26 cellular contexts compared by ENCODE assay signal in genomic region chr2:69125816-69126215, GRCh38.
A peak's percentile ranks its signal among the peaks of the same experiment; 100 is the strongest.
DNase-seq lines count a peak whose midpoint lies in the region; ATAC-seq, FAIRE-seq and TF ChIP-seq lines count a peak whose summit lies in the region.
"Had no signal": no experiment of that assay in that cellular context is flagged by ENCODE, and none has a peak within 500 bp of the region (broad histone marks: within the 10 kb centered on the region; RNA-seq: fewer than 3 reads in every experiment).

No MANE protein-coding gene starts in this region.

- H3K27ac ChIP-seq in HepG2 (ENCODE audit: extremely low read length, insufficient read depth, low read length): no peak overlapping the region
- H3K27ac ChIP-seq in right lobe of liver: no peak overlapping the region
- H3K27ac ChIP-seq: 22Rv1, BLaER1 had no signal

- CTCF ChIA-PET in HepG2 (lab: Yijun Ruan, JAX; ENCODE audit: low intra/inter-chr PET ratio, low total read pairs): no interaction called here

- no peaks in the 10 kb centered on the region for H3K9me3 ChIP-seq in HepG2 (ENCODE audit: low read length)
- H3K9me3 ChIP-seq in right lobe of liver: no peaks in the 10 kb centered on the region
- H3K9me3 ChIP-seq: BE2C, BLaER1 had no signal

- intact Hi-C loops in HepG2 (cut with micrococcal nuclease; ENCODE audit: unreplicated experiment) (no loop called here), right lobe of liver (cut with DNase I) (no loop called here)

- no peaks in the 10 kb centered on the region for H3K27me3 Mint-ChIP-seq in nephron progenitor cell (ENCODE audit: low read depth, poor library complexity)

- no peaks in the 10 kb centered on the region for H4K20me1 ChIP-seq in HepG2 (ENCODE audit: insufficient read depth, low read length)
- H4K20me1 ChIP-seq: BLaER1 had no signal

- no peak for DNase-seq in HepG2 (ENCODE audit: low spot score)
- DNase-seq in right lobe of liver: no peak
- peak; percentile 53 for DNase-seq in dermis blood vessel endothelial cell
- peak; percentile 11 for DNase-seq in pulmonary artery endothelial cell (ENCODE audit: low read depth, low spot score)
- DNase-seq in nephron progenitor cell: no peak
- DNase-seq: ACHN; BE2C; C1 segment of cervical spinal cord; CD4-positive, alpha-beta memory T cell; CD4-positive, CD25-positive, alpha-beta regulatory T cell; CD8-positive, alpha-beta memory T cell; COR-L47; DMS 273 treated with DMSO at 0.1 percent for 48 hours; DMS153; DMS53; DMS79; DND-41; EL; GDM1 had no signal

- H3K9ac ChIP-seq in HepG2 (ENCODE audit: insufficient read depth, low read depth, low read length): no peak overlapping the region
- H3K9ac ChIP-seq: BLaER1 had no signal

- H3K4me1 ChIP-seq in HepG2 (ENCODE audit: insufficient read depth, low read length) (no peaks in the 10 kb centered on the region), right lobe of liver (no peaks in the 10 kb centered on the region)
- H3K4me1 ChIP-seq: BE2C, BLaER1 had no signal

- H3K79me2 ChIP-seq in HepG2 (ENCODE audit: insufficient read depth, low read length): no peaks in the 10 kb centered on the region

- no peak overlapping the region for H3K4me3 Mint-ChIP-seq in nephron progenitor cell
- H3K4me3 Mint-ChIP-seq: CD14-positive monocyte; CD4-positive, alpha-beta memory T cell; CD4-positive, CD25-positive, alpha-beta regulatory T cell; CD8-positive, alpha-beta memory T cell had no signal

- no peaks in the 10 kb centered on the region for H3K4me1 Mint-ChIP-seq in nephron progenitor cell
- H3K4me1 Mint-ChIP-seq: CD14-positive monocyte; CD4-positive, alpha-beta memory T cell; CD4-positive, CD25-positive, alpha-beta regulatory T cell; CD8-positive, alpha-beta memory T cell had no signal

- TF ChIP-seq POLR2A in HepG2 (IDR thresholded peaks at IDR 0.05; ENCODE audit: insufficient read depth in 1 of 2, low read depth in 2 of 2, low read length in 2 of 2) (no peak), right lobe of liver (IDR thresholded peaks at IDR 0.05) (no peak)

- no peak overlapping the region for H3K4me2 ChIP-seq in HepG2 (ENCODE audit: low read depth, low read length)
- H3K4me2 ChIP-seq: BLaER1 had no signal

- ATAC-seq in HepG2 (no peak), right lobe of liver (no peak), HG03439 (IDR thresholded peaks at IDR 0.05; ENCODE audit: unreplicated experiment) (no peak)
- ATAC-seq: GM12878 had no signal

- TF ChIP-seq CTCF in HepG2 (CRISPR knock-in tag; IDR thresholded peaks at IDR 0.05) (no peak), right lobe of liver (IDR thresholded peaks at IDR 0.05) (no peak), nephron progenitor cell (IDR thresholded peaks at IDR 0.05) (no peak)

- no peaks in the 10 kb centered on the region for H3K27me3 ChIP-seq in HepG2 (ENCODE audit: control insufficient read depth in 1 of 2, insufficient read depth in 2 of 2, low read length in 2 of 2)
- no peaks in the 10 kb centered on the region for H3K27me3 ChIP-seq in right lobe of liver
- H3K27me3 ChIP-seq: BE2C, BLaER1 had no signal

- POLR2A ChIA-PET in HepG2 (lab: Yijun Ruan, JAX): no interaction called here

- BruUV-seq in HepG2 (replicated peaks; lab: Mats Ljungman, UMichigan): no TSS peak

- no peak overlapping the region for H3K27ac Mint-ChIP-seq in nephron progenitor cell
- H3K27ac Mint-ChIP-seq: CD14-positive monocyte; CD4-positive, alpha-beta memory T cell; CD4-positive, CD25-positive, alpha-beta regulatory T cell; CD8-positive, alpha-beta memory T cell had no signal

- no peak overlapping the region for H2AFZ ChIP-seq in HepG2 (ENCODE audit: low read length)

- TF ChIP-seq EP300 in HepG2 (IDR thresholded peaks at IDR 0.05; ENCODE audit: low read depth in 2 of 2, low read length in 2 of 2) (no peak), HepG2 (CRISPR knock-in tag; IDR thresholded peaks at IDR 0.05; ENCODE audit: borderline replicate concordance) (no peak)

- in situ Hi-C loops in HepG2 (cut with HindIII; ENCODE audit: extremely low pct_ligation_motif_present, low pct_unique_long_range_greater_than_20kb): no loop called here

- peaks cover 71% of the 10 kb centered on the region for H3K36me3 Mint-ChIP-seq in nephron progenitor cell (ENCODE audit: low read depth)
- H3K36me3 Mint-ChIP-seq: CD14-positive monocyte; CD4-positive, alpha-beta memory T cell; CD4-positive, CD25-positive, alpha-beta regulatory T cell; CD8-positive, alpha-beta memory T cell had no signal

- no peak overlapping the region for H3K4me3 ChIP-seq in HepG2 (replicated peaks in 1 of 3; ENCODE audit: insufficient read depth in 1 of 3, low read depth in 2 of 3, low read length in 3 of 3)
- no peak overlapping the region for H3K4me3 ChIP-seq in right lobe of liver
- H3K4me3 ChIP-seq: BLaER1, GM12878 had no signal

- no peaks in the 10 kb centered on the region for H3K9me3 Mint-ChIP-seq in nephron progenitor cell
- H3K9me3 Mint-ChIP-seq: CD4-positive, CD25-positive, alpha-beta regulatory T cell; CD8-positive, alpha-beta memory T cell had no signal

- no peaks in the 10 kb centered on the region for H3K36me3 ChIP-seq in HepG2 (replicated peaks in 1 of 2; ENCODE audit: control insufficient read depth in 1 of 2, insufficient read depth in 2 of 2, low read length in 2 of 2)
- no peaks in the 10 kb centered on the region for H3K36me3 ChIP-seq in right lobe of liver
- H3K36me3 ChIP-seq: BE2C, BLaER1 had no signal

- 78% methylated on average over 3 of the region's 3 CpGs for WGBS in HepG2 (ENCODE audit: low lambda C conversion rate)
- WGBS in right lobe of liver (ENCODE audit: insufficient coverage, low coverage, low lambda C conversion rate, missing lambda C conversion rate): 74% methylated on average over 3 of the region's 3 CpGs

- no peak for FAIRE-seq in HepG2 (lab: Jason Lieb, UNC)
- FAIRE-seq: GM12878, GM12892, GM18507 had no signal

- TF ChIP-seq RAD21 in HepG2 (CRISPR knock-in tag; IDR thresholded peaks at IDR 0.05): no peak

TF ChIP-seq in HepG2, 621 proteins besides CTCF, POLR2A, EP300 and RAD21:
- TF ChIP-seq MAFK (conservative IDR thresholded peaks at IDR 0.05 in 1 of 2, IDR thresholded peaks at IDR 0.05 in 1 of 2; ENCODE audit: low read length in 2 of 2): peak; percentile 39 to 59; a peak in 3 of 4 replicates
- no peak for TF ChIP-seq NR3C1 (CRISPR knock-in tag; IDR thresholded peaks at IDR 0.05)
- 0 out of 2 replicates have a peak, but pooled peaks have one; percentile 26 for TF ChIP-seq MAFF (IDR thresholded peaks at IDR 0.05; ENCODE audit: low read depth, low read length)

Comparison
In these comparisons a context has a peak if more than half of its experiments do, and no peak if none do; other contexts are left out.
1. DNase-seq: peak in dermis blood vessel endothelial cell (single experiment) and pulmonary artery endothelial cell (single experiment); none in HepG2 (single experiment), right lobe of liver (0 of 3) and nephron progenitor cell (single experiment).